In the genomic region with DNA sequence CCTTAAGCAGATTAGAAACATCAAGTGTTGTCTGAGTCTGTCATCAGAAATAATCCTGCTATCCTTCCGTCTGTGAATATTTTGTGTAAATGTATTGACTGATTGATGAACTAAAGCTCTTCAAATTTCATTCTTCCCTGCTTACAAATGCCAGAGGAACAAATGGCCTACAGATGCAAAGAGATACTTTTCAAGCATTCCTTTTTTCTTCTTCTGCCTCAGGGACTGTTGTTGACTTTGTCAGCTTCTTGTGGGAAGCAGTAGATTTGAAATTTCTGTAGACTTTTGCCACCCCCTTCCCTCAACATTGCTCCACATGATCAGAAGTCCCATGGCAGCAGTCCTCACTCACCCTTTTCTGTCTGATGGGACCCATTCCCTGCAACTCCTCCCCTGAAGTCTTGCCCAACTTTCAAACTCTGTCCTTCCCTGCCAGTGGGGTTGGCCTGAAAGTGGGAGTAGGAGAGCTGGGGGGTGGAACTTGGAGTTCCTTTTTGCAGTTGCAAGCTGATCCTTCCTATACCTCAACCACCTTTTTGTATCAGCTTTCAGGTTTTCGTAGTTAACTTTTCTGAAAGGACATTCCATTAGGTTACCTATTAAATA, we compare ENCODE assay signal across 1 cellular context.
TF ChIP-seq lines count a peak whose summit lies in the region.

No MANE protein-coding gene starts in this region.

TF ChIP-seq in GM23338, 12 proteins besides CTCF, POLR2A, EP300 and RAD21 (continued from another document):
- TF ChIP-seq, protein P1, sequence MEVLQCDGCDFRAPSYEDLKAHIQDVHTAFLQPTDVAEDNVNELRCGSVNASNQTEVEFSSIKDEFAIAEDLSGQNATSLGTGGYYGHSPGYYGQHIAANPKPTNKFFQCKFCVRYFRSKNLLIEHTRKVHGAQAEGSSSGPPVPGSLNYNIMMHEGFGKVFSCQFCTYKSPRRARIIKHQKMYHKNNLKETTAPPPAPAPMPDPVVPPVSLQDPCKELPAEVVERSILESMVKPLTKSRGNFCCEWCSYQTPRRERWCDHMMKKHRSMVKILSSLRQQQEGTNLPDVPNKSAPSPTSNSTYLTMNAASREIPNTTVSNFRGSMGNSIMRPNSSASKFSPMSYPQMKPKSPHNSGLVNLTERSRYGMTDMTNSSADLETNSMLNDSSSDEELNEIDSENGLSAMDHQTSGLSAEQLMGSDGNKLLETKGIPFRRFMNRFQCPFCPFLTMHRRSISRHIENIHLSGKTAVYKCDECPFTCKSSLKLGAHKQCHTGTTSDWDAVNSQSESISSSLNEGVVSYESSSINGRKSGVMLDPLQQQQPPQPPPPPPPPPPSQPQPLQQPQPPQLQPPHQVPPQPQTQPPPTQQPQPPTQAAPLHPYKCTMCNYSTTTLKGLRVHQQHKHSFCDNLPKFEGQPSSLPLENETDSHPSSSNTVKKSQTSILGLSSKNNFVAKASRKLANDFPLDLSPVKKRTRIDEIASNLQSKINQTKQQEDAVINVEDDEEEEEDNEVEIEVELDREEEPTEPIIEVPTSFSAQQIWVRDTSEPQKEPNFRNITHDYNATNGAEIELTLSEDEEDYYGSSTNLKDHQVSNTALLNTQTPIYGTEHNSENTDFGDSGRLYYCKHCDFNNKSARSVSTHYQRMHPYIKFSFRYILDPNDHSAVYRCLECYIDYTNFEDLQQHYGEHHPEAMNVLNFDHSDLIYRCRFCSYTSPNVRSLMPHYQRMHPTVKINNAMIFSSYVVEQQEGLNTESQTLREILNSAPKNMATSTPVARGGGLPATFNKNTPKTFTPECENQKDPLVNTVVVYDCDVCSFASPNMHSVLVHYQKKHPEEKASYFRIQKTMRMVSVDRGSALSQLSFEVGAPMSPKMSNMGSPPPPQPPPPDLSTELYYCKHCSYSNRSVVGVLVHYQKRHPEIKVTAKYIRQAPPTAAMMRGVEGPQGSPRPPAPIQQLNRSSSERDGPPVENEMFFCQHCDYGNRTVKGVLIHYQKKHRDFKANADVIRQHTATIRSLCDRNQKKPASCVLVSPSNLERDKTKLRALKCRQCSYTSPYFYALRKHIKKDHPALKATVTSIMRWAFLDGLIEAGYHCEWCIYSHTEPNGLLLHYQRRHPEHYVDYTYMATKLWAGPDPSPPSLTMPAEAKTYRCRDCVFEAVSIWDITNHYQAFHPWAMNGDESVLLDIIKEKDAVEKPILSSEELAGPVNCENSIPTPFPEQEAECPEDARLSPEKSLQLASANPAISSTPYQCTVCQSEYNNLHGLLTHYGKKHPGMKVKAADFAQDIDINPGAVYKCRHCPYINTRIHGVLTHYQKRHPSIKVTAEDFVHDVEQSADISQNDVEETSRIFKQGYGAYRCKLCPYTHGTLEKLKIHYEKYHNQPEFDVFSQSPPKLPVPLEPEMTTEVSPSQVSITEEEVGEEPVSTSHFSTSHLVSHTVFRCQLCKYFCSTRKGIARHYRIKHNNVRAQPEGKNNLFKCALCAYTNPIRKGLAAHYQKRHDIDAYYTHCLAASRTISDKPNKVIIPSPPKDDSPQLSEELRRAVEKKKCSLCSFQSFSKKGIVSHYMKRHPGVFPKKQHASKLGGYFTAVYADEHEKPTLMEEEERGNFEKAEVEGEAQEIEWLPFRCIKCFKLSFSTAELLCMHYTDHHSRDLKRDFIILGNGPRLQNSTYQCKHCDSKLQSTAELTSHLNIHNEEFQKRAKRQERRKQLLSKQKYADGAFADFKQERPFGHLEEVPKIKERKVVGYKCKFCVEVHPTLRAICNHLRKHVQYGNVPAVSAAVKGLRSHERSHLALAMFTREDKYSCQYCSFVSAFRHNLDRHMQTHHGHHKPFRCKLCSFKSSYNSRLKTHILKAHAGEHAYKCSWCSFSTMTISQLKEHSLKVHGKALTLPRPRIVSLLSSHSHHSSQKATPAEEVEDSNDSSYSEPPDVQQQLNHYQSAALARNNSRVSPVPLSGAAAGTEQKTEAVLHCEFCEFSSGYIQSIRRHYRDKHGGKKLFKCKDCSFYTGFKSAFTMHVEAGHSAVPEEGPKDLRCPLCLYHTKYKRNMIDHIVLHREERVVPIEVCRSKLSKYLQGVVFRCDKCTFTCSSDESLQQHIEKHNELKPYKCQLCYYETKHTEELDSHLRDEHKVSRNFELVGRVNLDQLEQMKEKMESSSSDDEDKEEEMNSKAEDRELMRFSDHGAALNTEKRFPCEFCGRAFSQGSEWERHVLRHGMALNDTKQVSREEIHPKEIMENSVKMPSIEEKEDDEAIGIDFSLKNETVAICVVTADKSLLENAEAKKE (CRISPR knock-in tag; IDR thresholded peaks at IDR 0.05): no peak
- TF ChIP-seq, protein P2, sequence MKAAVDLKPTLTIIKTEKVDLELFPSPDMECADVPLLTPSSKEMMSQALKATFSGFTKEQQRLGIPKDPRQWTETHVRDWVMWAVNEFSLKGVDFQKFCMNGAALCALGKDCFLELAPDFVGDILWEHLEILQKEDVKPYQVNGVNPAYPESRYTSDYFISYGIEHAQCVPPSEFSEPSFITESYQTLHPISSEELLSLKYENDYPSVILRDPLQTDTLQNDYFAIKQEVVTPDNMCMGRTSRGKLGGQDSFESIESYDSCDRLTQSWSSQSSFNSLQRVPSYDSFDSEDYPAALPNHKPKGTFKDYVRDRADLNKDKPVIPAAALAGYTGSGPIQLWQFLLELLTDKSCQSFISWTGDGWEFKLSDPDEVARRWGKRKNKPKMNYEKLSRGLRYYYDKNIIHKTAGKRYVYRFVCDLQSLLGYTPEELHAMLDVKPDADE (IDR thresholded peaks at IDR 0.05): no peak
- TF ChIP-seq EZH2phosphoT487 (IDR thresholded peaks at IDR 0.05; ENCODE audit: unreplicated experiment): no peak
- no peak for TF ChIP-seq JUNB (IDR thresholded peaks at IDR 0.05; ENCODE audit: unreplicated experiment)
- TF ChIP-seq STAT1 (IDR thresholded peaks at IDR 0.05; ENCODE audit: unreplicated experiment): no peak
- TF ChIP-seq, protein P3, sequence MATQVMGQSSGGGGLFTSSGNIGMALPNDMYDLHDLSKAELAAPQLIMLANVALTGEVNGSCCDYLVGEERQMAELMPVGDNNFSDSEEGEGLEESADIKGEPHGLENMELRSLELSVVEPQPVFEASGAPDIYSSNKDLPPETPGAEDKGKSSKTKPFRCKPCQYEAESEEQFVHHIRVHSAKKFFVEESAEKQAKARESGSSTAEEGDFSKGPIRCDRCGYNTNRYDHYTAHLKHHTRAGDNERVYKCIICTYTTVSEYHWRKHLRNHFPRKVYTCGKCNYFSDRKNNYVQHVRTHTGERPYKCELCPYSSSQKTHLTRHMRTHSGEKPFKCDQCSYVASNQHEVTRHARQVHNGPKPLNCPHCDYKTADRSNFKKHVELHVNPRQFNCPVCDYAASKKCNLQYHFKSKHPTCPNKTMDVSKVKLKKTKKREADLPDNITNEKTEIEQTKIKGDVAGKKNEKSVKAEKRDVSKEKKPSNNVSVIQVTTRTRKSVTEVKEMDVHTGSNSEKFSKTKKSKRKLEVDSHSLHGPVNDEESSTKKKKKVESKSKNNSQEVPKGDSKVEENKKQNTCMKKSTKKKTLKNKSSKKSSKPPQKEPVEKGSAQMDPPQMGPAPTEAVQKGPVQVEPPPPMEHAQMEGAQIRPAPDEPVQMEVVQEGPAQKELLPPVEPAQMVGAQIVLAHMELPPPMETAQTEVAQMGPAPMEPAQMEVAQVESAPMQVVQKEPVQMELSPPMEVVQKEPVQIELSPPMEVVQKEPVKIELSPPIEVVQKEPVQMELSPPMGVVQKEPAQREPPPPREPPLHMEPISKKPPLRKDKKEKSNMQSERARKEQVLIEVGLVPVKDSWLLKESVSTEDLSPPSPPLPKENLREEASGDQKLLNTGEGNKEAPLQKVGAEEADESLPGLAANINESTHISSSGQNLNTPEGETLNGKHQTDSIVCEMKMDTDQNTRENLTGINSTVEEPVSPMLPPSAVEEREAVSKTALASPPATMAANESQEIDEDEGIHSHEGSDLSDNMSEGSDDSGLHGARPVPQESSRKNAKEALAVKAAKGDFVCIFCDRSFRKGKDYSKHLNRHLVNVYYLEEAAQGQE (IDR thresholded peaks at IDR 0.05; ENCODE audit: unreplicated experiment): no peak
- no peak for TF ChIP-seq EZH2 (IDR thresholded peaks at IDR 0.05; ENCODE audit: low read depth, unreplicated experiment)
